Comparison of ENCODE assay signal across 16 cellular contexts in the genomic region with DNA sequence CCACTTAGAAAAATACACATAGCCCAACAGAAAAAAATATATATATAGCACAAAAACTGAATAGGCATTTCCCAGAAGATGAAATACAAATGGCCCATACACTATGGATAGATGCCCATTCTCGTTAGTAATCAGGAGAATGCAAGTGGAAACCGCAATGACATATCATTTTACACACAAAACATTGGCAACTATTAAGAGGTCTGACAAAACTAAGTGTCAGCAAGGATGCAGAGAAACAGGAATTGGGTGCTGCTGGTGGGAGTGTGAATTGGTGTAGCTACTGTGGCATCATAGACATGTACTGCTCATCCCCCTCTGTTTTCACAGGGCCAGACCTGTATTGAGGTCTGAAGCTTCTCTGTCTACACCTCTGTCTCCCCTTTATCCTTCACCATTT.
"Had no signal": no experiment of that assay in that cellular context is flagged by ENCODE, and none has a peak within 500 bp of the region (broad histone marks: within the 10 kb centered on the region; RNA-seq: fewer than 3 reads in every experiment).

No MANE protein-coding gene starts in this region.

- H3K27ac ChIP-seq: cardiac muscle cell, parathyroid adenoma, sigmoid colon, thoracic aorta, upper lobe of right lung had no signal

- H3K4me3 ChIP-seq: cardiac muscle cell, sigmoid colon, thoracic aorta, upper lobe of right lung had no signal

- H3K9ac ChIP-seq: parathyroid adenoma had no signal

- ATAC-seq: left lobe of liver; naive thymus-derived CD4-positive, alpha-beta T cell; stimulated activated effector memory CD8-positive, alpha-beta T cell treated with anti-CD3 and anti-CD28 coated beads, Interleukin-12 subunit alpha, Interleukin-12 subunit beta, amount 100 ng/mL, for 72 hours; upper lobe of right lung had no signal

- DNase-seq: activated CD4-positive, alpha-beta T cell treated with anti-CD3 and anti-CD28 coated beads, Interleukin-2, amount 50 U/mL, for 1 hour; activated CD8-positive, alpha-beta memory T cell treated with anti-CD3 and anti-CD28 coated beads for 24 hours; activated naive CD4-positive, alpha-beta T cell; activated naive CD8-positive, alpha-beta T cell treated with anti-CD3 and anti-CD28 coated beads, Interleukin-2, amount 10 ng/mL, durations not matched to agents 7 days and 5 days; foreskin fibroblast; hippocampal formation; naive thymus-derived CD4-positive, alpha-beta T cell; sigmoid colon; stimulated activated CD4-positive, alpha-beta T cell treated with anti-CD3 and anti-CD28 coated beads, Interleukin-2, amount 100 ng/mL, for 24 hours; T-helper 2 cell; upper lobe of right lung had no signal

- H3K4me1 ChIP-seq: parathyroid adenoma, sigmoid colon, upper lobe of right lung had no signal

- H3K79me2 ChIP-seq: parathyroid adenoma had no signal

- H3K36me3 ChIP-seq: cardiac muscle cell, sigmoid colon, thoracic aorta, upper lobe of right lung had no signal

- H2AFZ ChIP-seq: parathyroid adenoma had no signal

- H3K27me3 ChIP-seq: cardiac muscle cell, sigmoid colon, upper lobe of right lung had no signal

- H3K9me3 ChIP-seq: sigmoid colon, thoracic aorta, upper lobe of right lung had no signal
